In the genomic region with DNA sequence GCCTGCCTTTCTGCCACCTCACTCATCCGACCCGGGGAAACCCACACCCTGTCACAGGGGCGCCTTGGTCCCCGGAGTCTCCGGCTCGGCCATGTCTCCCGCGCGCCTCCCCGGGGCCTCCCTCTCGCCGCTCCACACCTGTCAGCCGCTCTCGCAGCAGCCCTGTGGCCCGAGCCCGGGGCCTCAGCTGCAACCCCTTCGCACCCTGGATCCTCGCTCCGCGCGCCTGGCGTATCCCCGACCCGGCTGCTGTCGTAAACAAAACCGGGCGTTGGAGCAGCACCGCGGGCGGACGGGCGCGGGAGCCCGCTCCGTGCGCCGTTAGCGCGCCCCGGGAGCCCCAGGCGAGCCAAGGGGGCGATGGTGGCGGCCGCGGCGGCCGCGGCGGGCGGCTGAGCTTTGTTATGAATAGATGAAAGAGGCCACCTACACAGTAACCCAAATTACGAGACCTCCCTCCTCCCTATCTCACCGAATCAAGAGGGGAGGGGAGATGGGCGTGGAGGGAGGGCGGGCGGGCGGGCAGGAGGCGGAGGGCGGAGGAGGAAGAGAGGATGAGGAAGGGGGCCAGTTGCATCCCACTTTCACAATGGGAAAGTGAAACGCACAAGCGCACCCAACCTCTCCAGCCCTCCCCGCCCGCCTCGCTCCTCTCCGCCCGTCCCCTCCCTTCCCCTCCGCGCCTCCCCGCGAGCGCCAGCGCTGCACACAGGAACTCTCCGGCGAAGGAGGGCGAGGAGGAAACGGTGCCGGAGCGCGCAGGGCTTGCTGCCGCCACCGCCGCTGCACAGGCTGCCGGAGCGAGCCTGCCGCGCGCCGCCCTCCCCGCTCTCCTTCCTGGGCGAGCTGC, we compare ENCODE assay signal across 8 cellular contexts. TPM values are rescaled to one million over a fixed set of nuclear protein-coding genes. Genes with fewer than 3 reads are reported as not detected.
DNase-seq lines count a peak whose midpoint lies in the region; ATAC-seq and TF ChIP-seq lines count a peak whose summit lies in the region.

A gene (plus strand): TSS at position 587 of the 850 bp plus-strand sequence. CDS start 395 bp downstream, outside the sequence.

- H2BK5ac ChIP-seq in neuronal stem cell (ENCODE audit: low read length): peak within 1 kb of the TSS; percentile 79

- peak within 1 kb of the TSS; percentile 52 for H2BK12ac ChIP-seq in neuronal stem cell (ENCODE audit: low read length)

- H3K18ac ChIP-seq in neuronal stem cell (ENCODE audit: low read length): peak within 1 kb of the TSS; percentile 97

- in situ Hi-C loops in GM18951 (cut with MboI; ENCODE audit: low sequenced_read_pairs, unreplicated experiment): loop anchor here (5.0 to 25.0 kb wide), 3 partner anchors 284 to 739 kb away; no protein-coding TSS in a partner anchor

- peaks cover 61% of the 10 kb centered on the region for H3K27me3 ChIP-seq in gastroesophageal sphincter
- peaks cover 0 to 23% (median 17%) of the 10 kb centered on the region in 3 experiments for H3K27me3 ChIP-seq in neuronal stem cell (ENCODE audit: control insufficient read depth in 3 of 3, insufficient read depth in 3 of 3, low read depth in 1 of 3, low read length in 3 of 3)
- no peaks in the 10 kb centered on the region for H3K27me3 ChIP-seq in thyroid gland

- H4K91ac ChIP-seq in neuronal stem cell (ENCODE audit: low read depth, low read length, poor library complexity): no peak within 1 kb of the TSS

- H3K27ac ChIP-seq in gastroesophageal sphincter: peak within 1 kb of the TSS in 3 of 4 donors; percentile 32 to 69 (median 57)
- H3K27ac ChIP-seq in neuronal stem cell (replicated peaks; ENCODE audit: low read length): no peak within 1 kb of the TSS
- H3K27ac ChIP-seq in thyroid gland: no peak within 1 kb of the TSS

- peak within 1 kb of the TSS; percentile 98 for H2BK15ac ChIP-seq in neuronal stem cell (ENCODE audit: low read length)

- H3K14ac ChIP-seq in neuronal stem cell (ENCODE audit: low read length): peak within 1 kb of the TSS; percentile 95

- H3K9me3 ChIP-seq in gastroesophageal sphincter (no peaks in the 10 kb centered on the region), neuronal stem cell (replicated peaks in 1 of 2; ENCODE audit: control insufficient read depth in 2 of 2, insufficient read depth in 1 of 2, low read depth in 1 of 2, low read length in 2 of 2) (no peaks in the 10 kb centered on the region), thyroid gland (no peaks in the 10 kb centered on the region)

- H3K4me1 ChIP-seq in gastroesophageal sphincter (peaks cover 0 to 40% (median 10%) of the 10 kb centered on the region in 3 donors), neuronal stem cell (ENCODE audit: control insufficient read depth in 2 of 2, insufficient read depth in 1 of 2, low read depth in 1 of 2, low read length in 2 of 2) (peaks cover 8 to 20% of the 10 kb centered on the region in 2 donors), thyroid gland (peaks cover 15 to 17% of the 10 kb centered on the region in 2 donors)

- peak; percentile 44 for TF ChIP-seq POLR2A in GM18951 (IDR thresholded peaks at IDR 0.05; ENCODE audit: extremely low read depth, insufficient read depth, insufficient read length)
- TF ChIP-seq POLR2A in gastroesophageal sphincter (IDR thresholded peaks at IDR 0.05): no peak
- TF ChIP-seq POLR2A in thyroid gland (IDR thresholded peaks at IDR 0.05): no peak

- peak within 1 kb of the TSS; percentile 92 for H3K23ac ChIP-seq in neuronal stem cell (ENCODE audit: low read depth, low read length, poor library complexity)

- 0% methylated on average over 2 of the region's 89 CpGs; no CpG with 5 or more reads in 1 of the 2 donors for WGBS in gastroesophageal sphincter (ENCODE audit: low coverage in 1 of 2), 2 donors
- WGBS in neuronal stem cell (ENCODE audit: extremely low coverage in 2 of 2, insufficient read length in 2 of 2, insufficient replicate concordance in 1 of 2), 2 donors: no CpG with 5 or more reads among the region's 89 CpGs
- 0 to 2% methylated on average over 5 to 37 of the region's 89 CpGs for WGBS in thyroid gland, 2 donors

- H2AK5ac ChIP-seq in neuronal stem cell (ENCODE audit: low read depth, low read length): no peak within 1 kb of the TSS

- peak within 1 kb of the TSS; percentile 97 for H3K9ac ChIP-seq in neuronal stem cell (ENCODE audit: low read depth, low read length, poor library complexity)

- H2AFZ ChIP-seq in neuronal stem cell (ENCODE audit: low read length): peak within 1 kb of the TSS; percentile 97

- H3K4ac ChIP-seq in neuronal stem cell (ENCODE audit: low read length): peak within 1 kb of the TSS; percentile 40

- peak; percentile 53 for DNase-seq in AG08395 (ENCODE audit: low spot score)
- DNase-seq in RPMI7951 (ENCODE audit: low read depth): peak; percentile 12
- DNase-seq in activated naive CD4-positive, alpha-beta T cell treated with Interleukin-2 at 50 U/mL for 16 hours: peak; percentile 77
- DNase-seq in neuronal stem cell (ENCODE audit: low spot score): peak; percentile 53
- peak; percentile 45 to 55 for DNase-seq in thyroid gland

- TF ChIP-seq CTCF in gastroesophageal sphincter (IDR thresholded peaks at IDR 0.05): no peak
- no peak for TF ChIP-seq CTCF in thyroid gland (IDR thresholded peaks at IDR 0.05)

- no peaks in the 10 kb centered on the region for H3K36me3 ChIP-seq in gastroesophageal sphincter
- H3K36me3 ChIP-seq in neuronal stem cell (replicated peaks in 1 of 2; ENCODE audit: control insufficient read depth in 2 of 2, insufficient read depth in 2 of 2, low read length in 2 of 2): no peaks in the 10 kb centered on the region
- H3K36me3 ChIP-seq in thyroid gland: no peaks in the 10 kb centered on the region

- ATAC-seq in HG03139 (IDR thresholded peaks at IDR 0.05; ENCODE audit: unreplicated experiment): peak; percentile 37
- peak; percentile 53 for ATAC-seq in gastroesophageal sphincter

- H4K8ac ChIP-seq in neuronal stem cell (ENCODE audit: low read depth, low read length): no peak within 1 kb of the TSS

- intact Hi-C loops in thyroid gland (cut with DNase I): loop anchor here (10.0 kb wide), 1 partner anchor 287 kb away; no protein-coding TSS in a partner anchor

- TF ChIP-seq EP300 in gastroesophageal sphincter (IDR thresholded peaks at IDR 0.05): no peak

- peak within 1 kb of the TSS; percentile 91 for H3K4me2 ChIP-seq in neuronal stem cell (ENCODE audit: insufficient read depth, low read length, poor library complexity, severe bottlenecking)

- H2BK120ac ChIP-seq in neuronal stem cell (ENCODE audit: low read depth, low read length): peak within 1 kb of the TSS; percentile 89

- peak within 1 kb of the TSS; percentile 41 to 63 for H3K4me3 ChIP-seq in gastroesophageal sphincter
- H3K4me3 ChIP-seq in neuronal stem cell (ENCODE audit: low read length in 2 of 2): peak within 1 kb of the TSS; percentile 63 to 93
- H3K4me3 ChIP-seq in thyroid gland (replicated peaks in 1 of 3): peak within 1 kb of the TSS; percentile 31 to 47 (median 46)

- no peaks in the 10 kb centered on the region for H3K79me1 ChIP-seq in neuronal stem cell (ENCODE audit: low read depth, low read length)

RNA-seq across cellular contexts. Expression of the gene that starts here (rescaled TPM):
- total RNA-seq in RPMI7951 (2014; rRNA removed; shearing (Covaris generic)): 0.10 and 0.24 TPM in 2 replicates
- total RNA-seq in gastroesophageal sphincter (1 to 10 TPM; 4.8 to 6.8 (median 6.2) TPM), thyroid gland (1 to 10 TPM; 4.5 to 7.2 (median 5.1) TPM)
- polyA plus RNA-seq in neuronal stem cell (2013, experiment 1 of 2): 4.4 TPM
- 4.7 TPM for polyA plus RNA-seq in neuronal stem cell (2013, experiment 2 of 2)

Comparison
In these comparisons a context has a peak if more than half of its experiments do, and no peak if none do; other contexts are left out.
1. Peak in DNase-seq in RPMI7951; RNA of the gene not detected or under 1 TPM.
2. DNase-seq: peak in every context shown above with its lines; median percentile 77 in activated naive CD4-positive, alpha-beta T cell treated with Interleukin-2 at 50 U/mL for 16 hours; 53 in AG08395; 53 in neuronal stem cell; 50 in thyroid gland; 12 in RPMI7951.
3. H3K27ac ChIP-seq: peak in gastroesophageal sphincter (3 of 4); none in neuronal stem cell (single experiment) and thyroid gland (0 of 3).
4. Peak in every context shown above with its lines, with median percentiles within 50 percentile points of each other: H3K4me3 ChIP-seq.